In genomic region chr7:150941983-150942590, GRCh38 we compare ENCODE assay signal across 9 cellular contexts. TPM values are rescaled to one million over a fixed set of nuclear protein-coding genes. Genes with fewer than 3 reads are reported as not detected.
A peak's percentile ranks its signal among the peaks of the same experiment; 100 is the strongest.
DNase-seq lines count a peak whose midpoint lies in the region; ATAC-seq and TF ChIP-seq lines count a peak whose summit lies in the region.
"Had no signal": no experiment of that assay in that cellular context is flagged by ENCODE, and none has a peak within 500 bp of the region (broad histone marks: within the 10 kb centered on the region; RNA-seq: fewer than 3 reads in every experiment).

No MANE protein-coding gene starts in this region.

- no peak overlapping the region for H3K4me2 ChIP-seq in mammary epithelial cell (ENCODE audit: insufficient read depth, low read depth, low read length)

- H3K27me3 ChIP-seq in mammary epithelial cell (ENCODE audit: insufficient read depth, low read length) (no peaks in the 10 kb centered on the region), breast epithelium (peaks cover 0 to 12% of the 10 kb centered on the region in 2 donors), endodermal cell (ENCODE audit: control insufficient read depth, insufficient read depth, low read length, poor library complexity, severe bottlenecking) (no peaks in the 10 kb centered on the region)

- H3K4me3 ChIP-seq in mammary epithelial cell (replicated peaks in 1 of 3; ENCODE audit: insufficient read depth in 1 of 3, low read depth in 2 of 3, low read length in 3 of 3), result no peak overlapping the region
- no peak overlapping the region for H3K4me3 ChIP-seq in breast epithelium
- H3K4me3 ChIP-seq in endodermal cell (ENCODE audit: low read length), result no peak overlapping the region

- ATAC-seq in GM19328 (IDR thresholded peaks at IDR 0.05; ENCODE audit: unreplicated experiment), result no peak
- no peak for ATAC-seq in GM19452 (IDR thresholded peaks at IDR 0.05; ENCODE audit: unreplicated experiment)
- no peak for ATAC-seq in left lobe of liver
- ATAC-seq: Panc1 had no signal

- intact Hi-C loops in mammary epithelial cell (cut with micrococcal nuclease) (no loop called here), breast epithelium (cut with DNase I; ENCODE audit: low total_unique reads) (no loop called here)

- dilution Hi-C loops in mammary epithelial cell (cut with HindIII; ENCODE audit: low sequenced_read_pairs), result no loop called here

- peaks cover 9% of the 10 kb centered on the region for H3K27me3 Mint-ChIP-seq in endodermal cell (ENCODE audit: insufficient read depth)

- H3K79me2 ChIP-seq in mammary epithelial cell (ENCODE audit: insufficient read depth, low read length), result no peaks in the 10 kb centered on the region

- no peaks in the 10 kb centered on the region for H3K4me1 Mint-ChIP-seq in endodermal cell

- H3K36me3 ChIP-seq in mammary epithelial cell (ENCODE audit: insufficient read depth, low read length), result no peaks in the 10 kb centered on the region
- H3K36me3 ChIP-seq in breast epithelium, result no peaks in the 10 kb centered on the region
- H3K36me3 ChIP-seq in endodermal cell (ENCODE audit: control insufficient read depth, insufficient read depth, low read length), result no peaks in the 10 kb centered on the region

- BruUV-seq in mammary epithelial cell (replicated peaks; lab: Mats Ljungman, UMichigan), result no TSS peak

- H3K27ac ChIP-seq in mammary epithelial cell (ENCODE audit: insufficient read depth, low read depth, low read length) (peak overlapping the region; percentile 57), breast epithelium (no peak overlapping the region), endodermal cell (ENCODE audit: low read depth, low read length) (no peak overlapping the region)

- H3K4me1 ChIP-seq in mammary epithelial cell (ENCODE audit: insufficient read depth, low read length), result peaks cover 89% of the 10 kb centered on the region
- peaks cover 0 to 4% of the 10 kb centered on the region in 2 donors for H3K4me1 ChIP-seq in breast epithelium
- H3K4me1 ChIP-seq in endodermal cell (ENCODE audit: control insufficient read depth, insufficient read depth, low read length), result no peaks in the 10 kb centered on the region

- 36% methylated on average over 5 of the region's 14 CpGs for WGBS in mammary epithelial cell (ENCODE audit: low coverage, missing lambda C conversion rate)
- WGBS in endodermal cell (ENCODE audit: insufficient coverage in 1 of 2, insufficient read length in 1 of 2), 2 experiments, result 78 to 88% methylated on average over 2 to 14 of the region's 14 CpGs

- no peaks in the 10 kb centered on the region for H3K9me3 Mint-ChIP-seq in endodermal cell

- H3K27ac Mint-ChIP-seq in endodermal cell, result no peak overlapping the region

- H2AFZ ChIP-seq in mammary epithelial cell (ENCODE audit: low read depth, low read length), result peak overlapping the region; percentile 68

- H3K4me3 Mint-ChIP-seq in endodermal cell, result no peak overlapping the region

- no peaks in the 10 kb centered on the region for H4K20me1 ChIP-seq in mammary epithelial cell (ENCODE audit: insufficient read depth, low read length)

- in situ Hi-C loops in mammary epithelial cell (cut with MboI; ENCODE audit: low sequenced_read_pairs in 2 of 2), result no loop called here

- DNase-seq in mammary epithelial cell (peak; percentile 58), breast epithelium (ENCODE audit: low spot score in 2 of 2) (no peak), T follicular helper cell (ENCODE audit: low read depth) (peak; percentile 11), endodermal cell (peak; percentile 79), left lobe of liver (ENCODE audit: low spot score) (no peak)
- peak; percentile 46 for DNase-seq in stimulated activated CD4-positive, alpha-beta T cell treated with anti-CD3 and anti-CD28 coated beads, Interleukin-4, amount 100 ng/mL, for 1 hour

- TF ChIP-seq CTCF in mammary epithelial cell (conservative IDR thresholded peaks at IDR 0.05 in 1 of 2, IDR thresholded peaks at IDR 0.05 in 1 of 2; ENCODE audit: extremely low read depth in 1 of 2, insufficient read depth in 1 of 2, low read depth in 1 of 2, low read length in 2 of 2) (no peak), breast epithelium (IDR thresholded peaks at IDR 0.05) (no peak), endodermal cell (conservative IDR thresholded peaks at IDR 0.05) (no peak)

- no peak for TF ChIP-seq POLR2A in breast epithelium (IDR thresholded peaks at IDR 0.05)

- H3K36me3 Mint-ChIP-seq in endodermal cell (ENCODE audit: low read depth), result no peaks in the 10 kb centered on the region

- H3K9ac ChIP-seq in mammary epithelial cell (ENCODE audit: insufficient read depth, low read length) (no peak overlapping the region), endodermal cell (ENCODE audit: extremely low read depth, low read length, poor library complexity, severe bottlenecking) (no peak overlapping the region)

- H3K9me3 ChIP-seq in mammary epithelial cell (replicated peaks; ENCODE audit: insufficient read depth, low read length) (no peaks in the 10 kb centered on the region), breast epithelium (no peaks in the 10 kb centered on the region), endodermal cell (ENCODE audit: control insufficient read depth, low read length) (no peaks in the 10 kb centered on the region)

- CTCF ChIA-PET in mammary epithelial cell (lab: Charles Lee; ENCODE audit: low non-redundant PET), result no interaction called here

RNA-seq across cellular contexts. Expression of gene KCNH2, which starts 36.0 kb away (rescaled TPM):
- total RNA-seq in mammary epithelial cell (1 to 10 TPM in 1 of 2 donors, not detected in 1; 1.5 TPM), breast epithelium (under 1 TPM; under 0.01 to 0.29 (median 0.16) TPM), endodermal cell (1 to 10 TPM; 1.1 to 1.9 TPM), left lobe of liver (0.28 TPM)
- polyA plus RNA-seq in mammary epithelial cell, result not detected
- polyA minus RNA-seq in mammary epithelial cell, result 0.47 TPM
- 19.3 TPM for polyA plus RNA-seq in endodermal cell (2013, experiment 1 of 2)
- polyA plus RNA-seq in endodermal cell (2013, experiment 2 of 2), result 17.8 TPM

RNA-seq across cellular contexts. Expression of gene NOS3, which starts 48.7 kb away (rescaled TPM):
- 1 to 10 TPM in 1 of 2 donors, not detected in 1; 4.7 TPM for total RNA-seq in mammary epithelial cell
- polyA plus RNA-seq in mammary epithelial cell, result 0.23 TPM
- not detected for polyA minus RNA-seq in mammary epithelial cell
- 10 to 100 TPM in 1 of 3 donors, 1 to 10 TPM in 2; 3.8 to 35.1 (median 5.1) TPM for total RNA-seq in breast epithelium
- total RNA-seq in endodermal cell, result 1 to 10 TPM; 2.3 to 9.1 TPM
- polyA plus RNA-seq in endodermal cell (2013, experiment 1 of 2), result 4.0 TPM
- polyA plus RNA-seq in endodermal cell (2013, experiment 2 of 2), result 4.1 TPM
- 8.7 TPM for total RNA-seq in left lobe of liver

Comparison
In these comparisons a context has a peak if more than half of its experiments do, and no peak if none do; other contexts are left out.
1. DNase-seq: peak in mammary epithelial cell (single experiment), T follicular helper cell (single experiment), endodermal cell (single experiment) and stimulated activated CD4-positive, alpha-beta T cell treated with anti-CD3 and anti-CD28 coated beads, Interleukin-4, amount 100 ng/mL, for 1 hour (single experiment); none in breast epithelium (0 of 2) and left lobe of liver (single experiment).